21 cellular contexts compared by ENCODE assay signal in the genomic region with DNA sequence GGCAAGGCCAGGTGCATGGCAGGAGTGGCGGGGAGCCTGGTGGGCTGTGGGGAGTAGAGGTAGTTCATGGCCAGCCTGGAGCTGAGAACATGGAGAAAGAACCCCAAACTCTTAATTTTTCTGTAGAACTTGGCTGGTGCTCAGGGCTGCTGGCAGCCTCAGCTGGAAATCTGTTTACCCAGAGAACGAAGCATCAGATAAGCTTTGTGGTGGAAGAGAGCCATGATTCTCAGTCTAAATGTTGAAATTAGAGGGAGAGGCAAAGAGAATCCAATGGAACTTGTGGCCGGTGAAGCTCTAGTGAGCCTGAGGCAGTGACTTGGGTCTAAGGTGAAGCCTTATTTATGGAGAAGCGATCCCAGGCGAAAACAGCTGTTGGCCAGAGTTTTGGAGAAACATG.
DNase-seq lines count a peak whose midpoint lies in the region; ATAC-seq and TF ChIP-seq lines count a peak whose summit lies in the region.
"Had no signal": no experiment of that assay in that cellular context is flagged by ENCODE, and none has a peak within 500 bp of the region (broad histone marks: within the 10 kb centered on the region; RNA-seq: fewer than 3 reads in every experiment).

No MANE protein-coding gene starts in this region.

- no peaks in the 10 kb centered on the region for H3K27me3 Mint-ChIP-seq in MCF 10A (ENCODE audit: insufficient read depth, unreplicated experiment)

- H3K9me3 Mint-ChIP-seq in MCF 10A (ENCODE audit: unreplicated experiment), result no peaks in the 10 kb centered on the region
- H3K9me3 Mint-ChIP-seq: immature natural killer cell; natural killer cell treated with Interleukin-12 subunit alpha and Interleukin-12 subunit beta and Interleukin-15 and Interleukin-18, amount 100 ng/mL, for 72 hours had no signal

- POLR2A ChIA-PET in MCF 10A (lab: Yijun Ruan, JAX), result interaction anchor here (0.6 to 1.3 kb wide), 2 partner anchors 31 to 34 kb away, joined by 3 read pairs; no protein-coding TSS in a partner anchor

- no peaks in the 10 kb centered on the region for H3K36me3 Mint-ChIP-seq in MCF 10A (ENCODE audit: insufficient read depth, unreplicated experiment)
- H3K36me3 Mint-ChIP-seq: immature natural killer cell; natural killer cell treated with Interleukin-12 subunit alpha and Interleukin-12 subunit beta and Interleukin-15 and Interleukin-18, amount 100 ng/mL, for 72 hours had no signal

- H3K4me1 ChIP-seq in thoracic aorta (ENCODE audit: control insufficient read depth in 1 of 2, low read depth in 2 of 2), result peaks cover 4 to 32% of the 10 kb centered on the region in 2 donors
- H3K4me1 ChIP-seq in HAP-1, result no peaks in the 10 kb centered on the region

- no peaks in the 10 kb centered on the region for H3K4me1 Mint-ChIP-seq in MCF 10A (ENCODE audit: insufficient read depth, unreplicated experiment)
- H3K4me1 Mint-ChIP-seq: activated CD4-positive, alpha-beta T cell treated with anti-CD3 and anti-CD28 coated beads, Interleukin-2, amount 10 ng/mL, durations not matched to agents 7 days and 5 days; immature natural killer cell had no signal

- DNase-seq in T47D (ENCODE audit: low read depth in 1 of 2, low spot score in 1 of 2) (peak; percentile 49 to 95), MCF 10A (ENCODE audit: unreplicated experiment) (no peak), fibroblast of villous mesenchyme (ENCODE audit: low read depth) (peak; percentile 66), thoracic aorta (ENCODE audit: low spot score) (no peak), HAP-1 (ENCODE audit: low spot score in 2 of 2) (no peak)
- DNase-seq: activated CD4-positive, alpha-beta T cell treated with anti-CD3 and anti-CD28 coated beads, Interleukin-2, amount 10 ng/mL, durations not matched to agents 7 days and 5 days; activated naive CD4-positive, alpha-beta T cell treated with anti-CD3 and anti-CD28 coated beads for 36 hours; DMS53; erythroblast; HCEC 1CT; immature natural killer cell; NCI-H1930; NCI-H69; PC-9; stimulated activated CD4-positive, alpha-beta T cell treated with anti-CD3 and anti-CD28 coated beads, Interleukin-15, amount 100 ng/mL, for 24 hours; upper lobe of right lung had no signal

- H3K4me3 ChIP-seq in fibroblast of villous mesenchyme (ENCODE audit: low read depth, low read length) (no peak overlapping the region), thoracic aorta (no peak overlapping the region), HAP-1 (no peak overlapping the region)
- H3K4me3 ChIP-seq: PC-9, upper lobe of right lung had no signal

- no peaks in the 10 kb centered on the region for H3K36me3 ChIP-seq in thoracic aorta
- H3K36me3 ChIP-seq in HAP-1 (replicated peaks), result no peaks in the 10 kb centered on the region
- H3K36me3 ChIP-seq: upper lobe of right lung had no signal

- ATAC-seq in thoracic aorta (ENCODE audit: insufficient number of reproducible peaks, low FRiP score, low read depth) (peak; percentile 60), GM19328 (IDR thresholded peaks at IDR 0.05; ENCODE audit: unreplicated experiment) (no peak), HG03521 (IDR thresholded peaks at IDR 0.05; ENCODE audit: unreplicated experiment) (no peak)
- ATAC-seq: natural killer cell treated with Interleukin-12 subunit alpha and Interleukin-12 subunit beta and Interleukin-15 and Interleukin-18, amount 100 ng/mL, for 72 hours; SK-N-SH treated with all-trans-retinoic acid at 6 μM for 48 hours; upper lobe of right lung had no signal

- intact Hi-C loops in MCF 10A (cut with micrococcal nuclease), result no loop called here

- TF ChIP-seq CTCF in MCF 10A (IDR thresholded peaks at IDR 0.05; ENCODE audit: unreplicated experiment) (no peak), VCaP (conservative IDR thresholded peaks at IDR 0.05) (no peak), fibroblast of villous mesenchyme (IDR thresholded peaks at IDR 0.05; ENCODE audit: insufficient read depth, low read depth, low read length) (no peak), thoracic aorta (IDR thresholded peaks at IDR 0.05) (no peak)

- in situ Hi-C loops in T47D (cut with HindIII; ENCODE audit: low pct_unique_long_range_greater_than_20kb, low sequenced_read_pairs), result no loop called here
- in situ Hi-C loops in HAP-1 (cut with MboI; ENCODE audit: low sequenced_read_pairs), result no loop called here

- no TSS peak for BruUV-seq in MCF 10A (replicated peaks; lab: Mats Ljungman, UMichigan)

- H3K4me3 Mint-ChIP-seq in MCF 10A (ENCODE audit: unreplicated experiment), result no peak overlapping the region
- H3K4me3 Mint-ChIP-seq: activated CD4-positive, alpha-beta T cell treated with anti-CD3 and anti-CD28 coated beads, Interleukin-2, amount 10 ng/mL, durations not matched to agents 7 days and 5 days; activated naive CD4-positive, alpha-beta T cell treated with anti-CD3 and anti-CD28 coated beads for 36 hours; immature natural killer cell; natural killer cell treated with Interleukin-12 subunit alpha and Interleukin-12 subunit beta and Interleukin-15 and Interleukin-18, amount 100 ng/mL, for 72 hours had no signal

- H3K27me3 ChIP-seq in thoracic aorta (replicated peaks; ENCODE audit: insufficient read depth) (no peaks in the 10 kb centered on the region), HAP-1 (ENCODE audit: low read depth) (no peaks in the 10 kb centered on the region)
- H3K27me3 ChIP-seq: upper lobe of right lung had no signal

- H3K27ac Mint-ChIP-seq in MCF 10A (ENCODE audit: low read depth, unreplicated experiment), result no peak overlapping the region
- H3K27ac Mint-ChIP-seq: activated CD4-positive, alpha-beta T cell treated with anti-CD3 and anti-CD28 coated beads, Interleukin-2, amount 10 ng/mL, durations not matched to agents 7 days and 5 days; activated naive CD4-positive, alpha-beta T cell treated with anti-CD3 and anti-CD28 coated beads for 36 hours; immature natural killer cell; natural killer cell treated with Interleukin-12 subunit alpha and Interleukin-12 subunit beta and Interleukin-15 and Interleukin-18, amount 100 ng/mL, for 72 hours had no signal

- H3K27ac ChIP-seq in VCaP (peak overlapping the region; percentile 80), thoracic aorta (no peak overlapping the region)
- H3K27ac ChIP-seq: PC-9, upper lobe of right lung had no signal

- CTCF ChIA-PET in MCF 10A (lab: Yijun Ruan, JAX), result interaction anchor here (1.0 kb wide), 1 partner anchor 157 kb away, joined by 6 read pairs; no protein-coding TSS in a partner anchor

- H3K9me3 ChIP-seq in thoracic aorta (no peaks in the 10 kb centered on the region), HAP-1 (no peaks in the 10 kb centered on the region)
- H3K9me3 ChIP-seq: upper lobe of right lung had no signal

Comparison
In these comparisons a context has a peak if more than half of its experiments do, and no peak if none do; other contexts are left out.
1. DNase-seq: peak in T47D (2 of 2) and fibroblast of villous mesenchyme (single experiment); none in MCF 10A (single experiment), thoracic aorta (single experiment) and HAP-1 (0 of 2).